8 cellular contexts compared by ENCODE assay signal in the genomic region with DNA sequence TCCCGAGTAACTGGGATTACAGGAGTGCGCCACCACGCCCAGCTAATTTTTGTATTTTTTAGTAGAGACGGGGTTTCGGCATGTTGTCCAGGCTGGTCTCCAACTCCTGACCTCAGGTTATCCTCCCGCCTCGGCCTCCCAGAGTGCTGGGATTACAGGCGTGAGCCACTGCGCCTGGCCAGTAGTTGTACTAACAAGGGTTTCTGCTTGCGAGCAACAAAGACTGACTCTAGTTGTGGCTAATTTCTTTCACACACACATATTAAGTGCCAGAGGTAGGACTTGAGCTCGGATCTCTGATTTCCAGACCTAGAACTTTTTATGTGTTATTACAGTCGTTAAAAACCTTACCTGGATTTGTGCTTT. TPM values are rescaled to one million over a fixed set of nuclear protein-coding genes. Genes with fewer than 3 reads are reported as not detected.
DNase-seq lines count a peak whose midpoint lies in the region; ATAC-seq and TF ChIP-seq lines count a peak whose summit lies in the region.

No MANE protein-coding gene starts in this region.

- no peak for ATAC-seq in CD4-positive, CD25-positive, alpha-beta regulatory T cell (ENCODE audit: low read depth in 2 of 2)
- ATAC-seq in esophagus mucosa: no peak
- no peak for ATAC-seq in GM21529 (IDR thresholded peaks at IDR 0.05; ENCODE audit: unreplicated experiment)
- ATAC-seq in GM21619 (IDR thresholded peaks at IDR 0.05; ENCODE audit: unreplicated experiment): no peak

- no peaks in the 10 kb centered on the region for H3K27me3 ChIP-seq in CD4-positive, CD25-positive, alpha-beta regulatory T cell (ENCODE audit: control insufficient read depth, insufficient read depth, low read length)
- no peaks in the 10 kb centered on the region for H3K27me3 ChIP-seq in NT2/D1 (ENCODE audit: insufficient read depth, insufficient read length)
- H3K27me3 ChIP-seq in neural cell (ENCODE audit: insufficient read depth, low read depth, low read length): no peaks in the 10 kb centered on the region

- no peaks in the 10 kb centered on the region for H3K27me3 Mint-ChIP-seq in CD4-positive, CD25-positive, alpha-beta regulatory T cell
- H3K27me3 Mint-ChIP-seq in endothelial cell (ENCODE audit: unreplicated experiment): peaks cover 2% of the 10 kb centered on the region

- H3K9me2 ChIP-seq in neural cell (ENCODE audit: insufficient read depth, low read length): no peaks in the 10 kb centered on the region

- H3K27ac ChIP-seq in CD4-positive, CD25-positive, alpha-beta regulatory T cell (ENCODE audit: insufficient read depth, low read length, poor library complexity, severe bottlenecking): no peak overlapping the region
- H3K27ac ChIP-seq in neural cell (ENCODE audit: low read length): no peak overlapping the region

- no peaks in the 10 kb centered on the region for H3K9me3 Mint-ChIP-seq in CD4-positive, CD25-positive, alpha-beta regulatory T cell
- no peaks in the 10 kb centered on the region for H3K9me3 Mint-ChIP-seq in endothelial cell (ENCODE audit: unreplicated experiment)

- H3K4me1 Mint-ChIP-seq in CD4-positive, CD25-positive, alpha-beta regulatory T cell: peaks cover 4 to 40% (median 23%) of the 10 kb centered on the region in 4 donors
- peaks cover 16% of the 10 kb centered on the region for H3K4me1 Mint-ChIP-seq in endothelial cell (ENCODE audit: unreplicated experiment)

- no peaks in the 10 kb centered on the region for H4K20me1 ChIP-seq in neural cell (ENCODE audit: insufficient read depth)

- peak overlapping the region; percentile 96 for H3K4me3 ChIP-seq in CD4-positive, CD25-positive, alpha-beta regulatory T cell (ENCODE audit: low read depth, low read length)
- H3K4me3 ChIP-seq in NT2/D1 (ENCODE audit: insufficient read length, low read depth): peak overlapping the region; percentile 90
- H3K4me3 ChIP-seq in neural cell (ENCODE audit: low read length): peak overlapping the region; percentile 88

- peak overlapping the region; percentile 82 for H3K4me2 ChIP-seq in neural cell (ENCODE audit: low read length)

- peaks cover 42% of the 10 kb centered on the region for H3K79me2 ChIP-seq in neural cell (replicated peaks; ENCODE audit: insufficient read depth, low read length)

- no peak for DNase-seq in CD4-positive, CD25-positive, alpha-beta regulatory T cell
- DNase-seq in NT2/D1 (ENCODE audit: low read depth, low spot score): peak; percentile 2
- DNase-seq in endothelial cell (ENCODE audit: low spot score): peak; percentile 7
- DNase-seq in SIG-M5 treated with dmso at 0.1 percent for 504 hours (lab: John Stamatoyannopoulos, UW; ENCODE audit: unreplicated experiment): no peak

- TF ChIP-seq EP300 in neural cell (conservative IDR thresholded peaks at IDR 0.05; ENCODE audit: poor library complexity, severe bottlenecking): no peak

- H3F3A ChIP-seq in neural cell (ENCODE audit: insufficient read depth, low read length, poor library complexity, severe bottlenecking): no peaks in the 10 kb centered on the region

- no peaks in the 10 kb centered on the region for H3K36me3 ChIP-seq in CD4-positive, CD25-positive, alpha-beta regulatory T cell (ENCODE audit: control insufficient read depth, insufficient read depth, low read length)
- peaks cover 8% of the 10 kb centered on the region for H3K36me3 ChIP-seq in NT2/D1 (ENCODE audit: insufficient read depth, insufficient read length, low read length)
- H3K36me3 ChIP-seq in neural cell (ENCODE audit: insufficient read depth, low read length): no peaks in the 10 kb centered on the region

- H2AFZ ChIP-seq in neural cell (ENCODE audit: low read depth, low read length): peak overlapping the region; percentile 77

- peaks cover 5% of the 10 kb centered on the region for H3K36me3 Mint-ChIP-seq in CD4-positive, CD25-positive, alpha-beta regulatory T cell
- peaks cover 11% of the 10 kb centered on the region for H3K36me3 Mint-ChIP-seq in endothelial cell (ENCODE audit: low read depth, unreplicated experiment)

- no peak for TF ChIP-seq CTCF in endothelial cell (IDR thresholded peaks at IDR 0.05; ENCODE audit: unreplicated experiment)
- TF ChIP-seq CTCF in neural cell (IDR thresholded peaks at IDR 0.05; ENCODE audit: poor library complexity, severe bottlenecking): no peak

- peak overlapping the region; percentile 88 for H3K9ac ChIP-seq in NT2/D1 (ENCODE audit: insufficient read length, low read depth)
- H3K9ac ChIP-seq in neural cell (ENCODE audit: low read length): peak overlapping the region; percentile 75

- H3K27ac Mint-ChIP-seq in CD4-positive, CD25-positive, alpha-beta regulatory T cell: peak overlapping the region in 2 of 3 donors; percentile 57 to 82
- peak overlapping the region; percentile 72 for H3K27ac Mint-ChIP-seq in endothelial cell (ENCODE audit: unreplicated experiment)

- peaks cover 21% of the 10 kb centered on the region for H3K4me1 ChIP-seq in CD4-positive, CD25-positive, alpha-beta regulatory T cell (ENCODE audit: control insufficient read depth, insufficient read depth, low read length, poor library complexity, severe bottlenecking)
- H3K4me1 ChIP-seq in NT2/D1 (ENCODE audit: insufficient read depth, insufficient read length): no peaks in the 10 kb centered on the region

- no peak for TF ChIP-seq RAD21 in neural cell (conservative IDR thresholded peaks at IDR 0.05)

- H3K4me3 Mint-ChIP-seq in CD4-positive, CD25-positive, alpha-beta regulatory T cell: peak overlapping the region; percentile 96 to 100 (median 97)
- peak overlapping the region; percentile 96 for H3K4me3 Mint-ChIP-seq in endothelial cell (ENCODE audit: unreplicated experiment)

- H3K9me3 ChIP-seq in CD4-positive, CD25-positive, alpha-beta regulatory T cell (ENCODE audit: control insufficient read depth in 2 of 2, low read length in 2 of 2): no peaks in the 10 kb centered on the region
- H3K9me3 ChIP-seq in NT2/D1 (ENCODE audit: insufficient read depth, low read length): no peaks in the 10 kb centered on the region
- no peaks in the 10 kb centered on the region for H3K9me3 ChIP-seq in neural cell (ENCODE audit: low read length)

TF ChIP-seq in neural cell, 6 proteins besides CTCF, POLR2A, EP300 and RAD21:
- TF ChIP-seq POLR2AphosphoS5 (IDR thresholded peaks at IDR 0.05) (no peak), SMC3 (conservative IDR thresholded peaks at IDR 0.05; ENCODE audit: poor library complexity) (no peak), REST (IDR thresholded peaks at IDR 0.05; ENCODE audit: borderline replicate concordance) (no peak), EZH2 (IDR thresholded peaks at IDR 0.05; ENCODE audit: borderline replicate concordance, insufficient read depth, low read length, poor library complexity, severe bottlenecking) (no peak), TAF1 (IDR thresholded peaks at IDR 0.05; ENCODE audit: low read depth) (no peak), MXI1 (conservative IDR thresholded peaks at IDR 0.05; ENCODE audit: poor library complexity, severe bottlenecking) (no peak)

RNA-seq across cellular contexts. Expression of gene PCCA, which starts 0.6 kb away (rescaled TPM):
- total RNA-seq in CD4-positive, CD25-positive, alpha-beta regulatory T cell: 14.8 TPM
- polyA plus RNA-seq in CD4-positive, CD25-positive, alpha-beta regulatory T cell: 10 to 100 TPM in 3 of 4 donors, 1 to 10 TPM in 1; 8.0 to 10.4 (median 10.3) TPM
- total RNA-seq in endothelial cell (ENCODE audit: unreplicated experiment) (33.3 TPM), esophagus mucosa (23.0 TPM)
- 17.0 and 21.2 TPM in 2 replicates for polyA plus RNA-seq in neural cell
- 219 and 258 TPM in 2 replicates for polyA minus RNA-seq in neural cell

Comparison
In these comparisons a context has a peak if more than half of its experiments do, and no peak if none do; other contexts are left out.
1. DNase-seq: peak in NT2/D1 (single experiment) and endothelial cell (single experiment); none in CD4-positive, CD25-positive, alpha-beta regulatory T cell (0 of 3) and SIG-M5 treated with dmso at 0.1 percent for 504 hours (single experiment).
2. Peak in every context shown above with its lines, with median percentiles within 50 percentile points of each other: H3K4me3 ChIP-seq.